ENCODE assay signal across 27 cellular contexts in genomic region chr10:7075851-7076250, GRCh38.
"Had no signal": no experiment of that assay in that cellular context is flagged by ENCODE, and none has a peak within 500 bp of the region (broad histone marks: within the 10 kb centered on the region; RNA-seq: fewer than 3 reads in every experiment).

No MANE protein-coding gene starts in this region.

- H3K4me1 Mint-ChIP-seq: naive thymus-derived CD8-positive, alpha-beta T cell; stimulated activated memory B cell treated with anti-CD40 and anti-IgM and Interleukin-4, amounts not matched to agents 10 μg/mL and 1 μg/mL and 100 μg/mL, for 72 hours; stimulated activated naive CD8-positive, alpha-beta T cell treated with anti-CD3 and anti-CD28 coated beads, Interleukin-15, amount 100 ng/mL, for 72 hours had no signal

- H3K27ac ChIP-seq: lower lobe of right lung, neutrophil, ovary, right lobe of liver, tibial nerve, uterus had no signal

- H3K27ac Mint-ChIP-seq: naive thymus-derived CD8-positive, alpha-beta T cell; nephron; progenitor cell of endocrine pancreas; stimulated activated memory B cell treated with anti-CD40 and anti-IgM and Interleukin-4, amounts not matched to agents 10 μg/mL and 1 μg/mL and 100 μg/mL, for 72 hours; stimulated activated naive CD8-positive, alpha-beta T cell treated with anti-CD3 and anti-CD28 coated beads, Interleukin-15, amount 100 ng/mL, for 72 hours; type B pancreatic cell had no signal

- H3K36me3 Mint-ChIP-seq: naive thymus-derived CD8-positive, alpha-beta T cell; stimulated activated memory B cell treated with anti-CD40 and anti-IgM and Interleukin-4, amounts not matched to agents 10 μg/mL and 1 μg/mL and 100 μg/mL, for 72 hours; type B pancreatic cell had no signal

- H3K36me3 ChIP-seq: lower lobe of right lung, neutrophil, ovary, right lobe of liver, tibial nerve, uterus had no signal

- DNase-seq: hypothalamus; islet precursor cell; lower lobe of right lung; mammary epithelial cell; mesenchymal stem cell; naive thymus-derived CD8-positive, alpha-beta T cell; occipital lobe; ovary; retina; right lobe of liver; stimulated activated CD4-positive, alpha-beta T cell treated with anti-CD3 and anti-CD28 coated beads, Interleukin-1b, Interleukin-23, amount 100 ng/mL, for 48 hours; stimulated activated CD4-positive, alpha-beta T cell treated with anti-CD3 and anti-CD28 coated beads, Interleukin-2, amount 100 ng/mL, for 48 hours; stimulated activated CD4-positive, alpha-beta T cell treated with anti-CD3 and anti-CD28 coated beads, Interleukin-4, amount 100 ng/mL, for 4 hours; stimulated activated CD8-positive, alpha-beta memory T cell treated with anti-CD3 and anti-CD28 coated beads, Interleukin-4, amount 100 ng/mL, for 48 hours; stimulated activated naive CD4-positive, alpha-beta T cell treated with Interleukin-2 at 50 U/mL for 16 hours; stimulated activated naive CD8-positive, alpha-beta T cell treated with anti-CD3 and anti-CD28 coated beads, Interleukin-15, amount 100 ng/mL, for 72 hours; substantia nigra; uterus had no signal

- H3K9me3 ChIP-seq: lower lobe of right lung, neutrophil, ovary, right lobe of liver, uterus had no signal

- H3K4me2 ChIP-seq: smooth muscle cell had no signal

- H3K4me3 ChIP-seq: lower lobe of right lung, ovary, right lobe of liver, smooth muscle cell, tibial nerve, uterus had no signal

- H3K9me3 Mint-ChIP-seq: nephron; neural crest cell; stimulated activated memory B cell treated with anti-CD40 and anti-IgM and Interleukin-4, amounts not matched to agents 10 μg/mL and 1 μg/mL and 100 μg/mL, for 72 hours; stimulated activated naive CD8-positive, alpha-beta T cell treated with anti-CD3 and anti-CD28 coated beads, Interleukin-15, amount 100 ng/mL, for 72 hours had no signal

- H3K27me3 ChIP-seq: neutrophil, ovary, right lobe of liver, tibial nerve, uterus had no signal

- ATAC-seq: left lobe of liver; lower lobe of right lung; naive thymus-derived CD8-positive, alpha-beta T cell; right lobe of liver; stimulated activated memory B cell treated with anti-CD40 and anti-IgM and Interleukin-4, amounts not matched to agents 10 μg/mL and 1 μg/mL and 100 μg/mL, for 72 hours; stimulated activated naive CD8-positive, alpha-beta T cell treated with anti-CD3 and anti-CD28 coated beads, Interleukin-15, amount 100 ng/mL, for 72 hours had no signal

- H3K4me3 Mint-ChIP-seq: naive thymus-derived CD8-positive, alpha-beta T cell; nephron; neural crest cell; stimulated activated memory B cell treated with anti-CD40 and anti-IgM and Interleukin-4, amounts not matched to agents 10 μg/mL and 1 μg/mL and 100 μg/mL, for 72 hours; stimulated activated naive CD8-positive, alpha-beta T cell treated with anti-CD3 and anti-CD28 coated beads, Interleukin-15, amount 100 ng/mL, for 72 hours; type B pancreatic cell had no signal

- H3K4me1 ChIP-seq: lower lobe of right lung, right lobe of liver, uterus had no signal
